24 cellular contexts compared by ENCODE assay signal in the genomic region with DNA sequence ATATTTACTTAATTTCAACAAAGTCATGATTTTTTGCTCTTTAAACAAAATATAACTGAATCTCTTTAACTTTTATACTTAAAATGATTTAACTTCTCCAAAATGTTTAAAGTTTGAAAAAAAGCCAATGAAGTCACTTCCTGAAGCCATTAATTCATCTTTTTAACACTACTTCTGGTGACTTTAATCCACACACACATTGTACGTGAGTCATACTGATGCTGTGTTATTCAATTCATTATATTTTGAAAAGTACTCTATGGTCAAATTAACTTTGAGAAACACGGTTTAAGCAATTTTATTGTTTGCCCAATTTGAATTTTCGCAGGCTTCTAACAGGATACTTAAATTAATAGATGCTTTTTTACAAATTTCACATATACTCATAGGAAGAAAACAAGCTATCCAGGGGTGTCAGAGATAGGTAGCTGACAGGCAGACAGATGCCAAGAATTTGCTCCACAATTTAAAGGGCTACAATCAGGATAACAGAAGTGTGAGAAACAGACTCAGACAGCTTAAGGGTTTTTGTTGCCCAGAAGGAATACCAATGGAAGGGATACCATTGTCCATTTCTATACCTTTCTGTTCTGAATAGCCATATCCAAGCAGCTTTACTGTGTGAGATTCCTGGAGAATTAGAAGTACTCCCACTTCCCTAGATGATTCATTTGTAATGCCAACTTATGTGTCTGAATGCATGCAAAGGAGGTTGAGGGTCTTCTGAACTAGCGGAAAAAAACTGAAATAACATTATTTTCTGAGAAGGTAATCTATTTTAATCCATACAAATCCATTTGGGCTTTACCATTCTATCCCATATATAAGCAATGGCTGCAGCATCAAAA.
DNase-seq lines count a peak whose midpoint lies in the region; ATAC-seq, FAIRE-seq and TF ChIP-seq lines count a peak whose summit lies in the region.
"Had no signal": no experiment of that assay in that cellular context is flagged by ENCODE, and none has a peak within 500 bp of the region (broad histone marks: within the 10 kb centered on the region; RNA-seq: fewer than 3 reads in every experiment).

No MANE protein-coding gene starts in this region.

- peak; percentile 53 for DNase-seq in HT1080 (ENCODE audit: low read depth)
- DNase-seq in endothelial cell of umbilical vein (ENCODE audit: low read depth, low spot score) = peak; percentile 74
- no peak for DNase-seq in LoVo (ENCODE audit: low spot score)
- no peak for DNase-seq in omental fat pad (ENCODE audit: low spot score)
- DNase-seq in NCI-H146 (lab: John Stamatoyannopoulos, UW) = no peak
- DNase-seq: ACHN; activated naive CD4-positive, alpha-beta T cell treated with Interleukin-2 at 50 U/mL for 16 hours; activated T-cell treated with anti-CD3 and anti-CD28 coated beads for 4 hours; CD8-positive, alpha-beta memory T cell; cortex of kidney; DND-41; hippocampal formation; midbrain; NCI-H1105 treated with DMSO at 0.1 percent for 48 hours; NCI-H748 treated with DMSO at 0.1 percent for 48 hours; right lobe of liver; stimulated activated CD4-positive, alpha-beta T cell treated with anti-CD3 and anti-CD28 coated beads, Interleukin-2, amount 100 ng/mL, for 24 hours had no signal

- no peak for TF ChIP-seq POLR2A in endothelial cell of umbilical vein (IDR thresholded peaks at IDR 0.05; ENCODE audit: low read depth, low read length)

- H3K27me3 ChIP-seq in endothelial cell of umbilical vein (ENCODE audit: control insufficient read depth in 2 of 2, insufficient read depth in 2 of 2, low read length in 2 of 2) = no peaks in the 10 kb centered on the region
- H3K27me3 ChIP-seq: ascending aorta, right lobe of liver had no signal

- peaks cover 35% of the 10 kb centered on the region for H3K4me1 ChIP-seq in endothelial cell of umbilical vein (ENCODE audit: control insufficient read depth, extremely low read depth, insufficient read depth, low read length)

- TF ChIP-seq CTCF in endothelial cell of umbilical vein (IDR thresholded peaks at IDR 0.05; ENCODE audit: extremely low read depth in 1 of 2, insufficient read depth in 1 of 2, low read depth in 1 of 2, low read length in 2 of 2) = no peak
- TF ChIP-seq CTCF in omental fat pad (IDR thresholded peaks at IDR 0.05) = no peak

- H3K9ac ChIP-seq in endothelial cell of umbilical vein (replicated peaks; ENCODE audit: extremely low read depth, insufficient read depth, low read length) = no peak overlapping the region
- H3K9ac ChIP-seq: KMS-11 had no signal

- H3K9me1 ChIP-seq in endothelial cell of umbilical vein (replicated peaks; ENCODE audit: control insufficient read depth, extremely low read depth, insufficient read depth, low read length) = no peaks in the 10 kb centered on the region

- no peaks in the 10 kb centered on the region for H4K20me1 ChIP-seq in endothelial cell of umbilical vein (replicated peaks; ENCODE audit: control insufficient read depth, extremely low read depth, insufficient read depth, low read length)

- CTCF ChIA-PET in endothelial cell of umbilical vein (lab: Charles Lee) = interaction anchor here (0.9 to 1.8 kb wide), 7 partner anchors 9 to 226 kb away, joined by 3 to 6 read pairs (median 4); no protein-coding TSS in a partner anchor

- intact Hi-C loops in endothelial cell of umbilical vein (cut with micrococcal nuclease) = loop anchor here (1.0 to 10.0 kb wide), 3 partner anchors 10 to 555 kb away; no protein-coding TSS in a partner anchor

- H3K27ac ChIP-seq in endothelial cell of umbilical vein (ENCODE audit: insufficient read depth, low read depth, low read length) = peak overlapping the region; percentile 74
- H3K27ac ChIP-seq: KMS-11, neutrophil, right lobe of liver had no signal

- FAIRE-seq in A204.1 (lab: Jason Lieb, UNC) = peak; percentile 25
- peak; percentile 84 for FAIRE-seq in endothelial cell of umbilical vein (lab: Jason Lieb, UNC)
- FAIRE-seq in islet of Langerhans (lab: Jason Lieb, UNC) = peak; percentile 80

- H3K36me3 ChIP-seq in endothelial cell of umbilical vein (ENCODE audit: control insufficient read depth in 2 of 2, extremely low read depth in 1 of 2, insufficient read depth in 2 of 2, low read length in 2 of 2) = no peaks in the 10 kb centered on the region
- H3K36me3 ChIP-seq: ascending aorta, neutrophil, right lobe of liver had no signal

- H3K79me2 ChIP-seq in endothelial cell of umbilical vein (ENCODE audit: control insufficient read depth, insufficient read depth, low read length) = peaks cover 49% of the 10 kb centered on the region

- dilution Hi-C loops in endothelial cell of umbilical vein (cut with MboI; ENCODE audit: extremely low pct_ligation_motif_present, low sequenced_read_pairs) = no loop called here

- ATAC-seq in omental fat pad (ENCODE audit: low FRiP score) (no peak), HG03095 (IDR thresholded peaks at IDR 0.05; ENCODE audit: unreplicated experiment) (no peak)
- ATAC-seq: Panc1, right lobe of liver had no signal

- no peaks in the 10 kb centered on the region for H3K9me3 ChIP-seq in endothelial cell of umbilical vein (replicated peaks; ENCODE audit: control insufficient read depth, insufficient read depth, low read length)
- H3K9me3 ChIP-seq: ascending aorta, neutrophil, right lobe of liver had no signal

- H3K4me3 ChIP-seq in endothelial cell of umbilical vein (replicated peaks in 1 of 3; ENCODE audit: insufficient read depth in 1 of 3, low read depth in 1 of 3, low read length in 3 of 3) = peak overlapping the region in 1 of 3 experiments; percentile 7
- H3K4me3 ChIP-seq: ascending aorta, right lobe of liver had no signal

- no peak overlapping the region for H2AFZ ChIP-seq in endothelial cell of umbilical vein (ENCODE audit: low read depth, low read length)

- peak overlapping the region; percentile 88 for H3K4me2 ChIP-seq in endothelial cell of umbilical vein (ENCODE audit: insufficient read depth, low read length)
- H3K4me2 ChIP-seq: KMS-11 had no signal

- POLR2A ChIA-PET in endothelial cell of umbilical vein (lab: Charles Lee) = interaction anchor here (0.6 to 1.1 kb wide), 2 partner anchors 74 to 559 kb away, joined by 3 to 4 read pairs; no protein-coding TSS in a partner anchor

- TSS peak; percentile 21 for BruUV-seq in endothelial cell of umbilical vein (replicated peaks; lab: Mats Ljungman, UMichigan)

TF ChIP-seq in endothelial cell of umbilical vein, 7 proteins besides CTCF, POLR2A, EP300 and RAD21:
- TF ChIP-seq GATA2 (IDR thresholded peaks at IDR 0.05; ENCODE audit: insufficient read depth, insufficient read length, low read depth, low read length) = no peak
- TF ChIP-seq FOS (IDR thresholded peaks at IDR 0.05; ENCODE audit: borderline replicate concordance, insufficient read depth, low read length) = peak; percentile 77
- TF ChIP-seq EZH2 (IDR thresholded peaks at IDR 0.05; ENCODE audit: borderline replicate concordance, low read depth, low read length, severe bottlenecking) = no peak
- TF ChIP-seq MYC (IDR thresholded peaks at IDR 0.05; ENCODE audit: low read depth, low read length) = no peak
- TF ChIP-seq JUN (IDR thresholded peaks at IDR 0.05; ENCODE audit: borderline replicate concordance, insufficient read depth, insufficient read length, low read depth) = peak; percentile 83

Comparison
In these comparisons a context has a peak if more than half of its experiments do, and no peak if none do; other contexts are left out.
1. DNase-seq: peak in HT1080 (single experiment) and endothelial cell of umbilical vein (single experiment); none in LoVo (single experiment), omental fat pad (single experiment) and NCI-H146 (single experiment).